In the genomic region with DNA sequence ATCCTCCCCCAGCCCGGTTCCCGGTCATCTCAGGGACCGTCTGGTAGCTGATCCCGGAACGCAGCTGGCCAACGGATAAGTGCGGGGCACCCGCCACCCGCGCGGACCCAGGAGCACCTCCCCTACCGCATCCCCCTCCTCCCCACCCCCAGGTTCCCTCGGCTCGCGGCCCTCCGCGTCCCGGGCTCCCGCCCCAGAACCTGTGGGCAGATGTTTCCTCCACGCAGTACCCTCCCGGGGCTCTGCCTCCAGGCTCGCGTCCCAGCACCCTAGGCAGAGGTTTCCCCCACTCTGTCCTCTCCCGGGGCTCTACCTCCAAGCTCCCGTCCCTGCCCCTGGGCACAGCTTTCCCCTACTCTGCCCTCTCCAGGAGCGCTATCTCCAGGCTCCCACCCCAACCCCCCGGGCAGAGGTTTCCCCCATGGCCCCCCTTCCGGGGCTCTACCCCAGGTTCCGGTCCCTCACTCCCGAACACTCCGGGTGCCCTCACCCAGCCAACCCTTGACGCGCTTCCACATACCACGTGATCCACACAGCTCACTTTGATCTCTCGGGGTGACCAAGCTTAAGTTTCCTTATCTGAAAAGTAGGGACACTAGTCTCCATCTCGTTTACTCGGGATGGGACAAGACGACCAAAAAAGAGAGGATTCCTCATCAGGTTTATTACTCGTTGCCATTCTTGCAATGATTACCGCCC, we compare ENCODE assay signal across 8 cellular contexts.
DNase-seq lines count a peak whose midpoint lies in the region; ATAC-seq lines count a peak whose summit lies in the region.

A gene (minus strand): TSS at position 83 of the 699 bp plus-strand sequence. CDS start 6,105 bp downstream, outside the sequence.

- H3K27ac ChIP-seq in cingulate gyrus (ENCODE audit: low read depth, low read length): peak within 1 kb of the TSS; percentile 19

- ATAC-seq in GM19035 (IDR thresholded peaks at IDR 0.05; ENCODE audit: unreplicated experiment) (peak; percentile 98), HG03196 (IDR thresholded peaks at IDR 0.05; ENCODE audit: unreplicated experiment) (peak; percentile 99)

- DNase-seq in AG20443 (ENCODE audit: low spot score) (peak; percentile 85), NCI-H446 (lab: John Stamatoyannopoulos, UW) (peak; percentile 52 to 69), left kidney (ENCODE audit: low read depth, low spot score) (peak; percentile 87)
- peak; percentile 69 to 72 for DNase-seq in activated CD4-positive, alpha-beta T cell treated with anti-CD3 and anti-CD28 coated beads for 24 hours (ENCODE audit: low read depth in 2 of 2)
- DNase-seq in stimulated activated CD4-positive, alpha-beta T cell treated with anti-CD3 and anti-CD28 coated beads, Interleukin-2, amount 100 ng/mL, for 4 hours (ENCODE audit: low read depth): peak; percentile 71

Comparison
In these comparisons a context has a peak if more than half of its experiments do, and no peak if none do; other contexts are left out.
1. Peak in every context shown above with its lines: DNase-seq, ATAC-seq and H3K27ac ChIP-seq.